In the genomic region with DNA sequence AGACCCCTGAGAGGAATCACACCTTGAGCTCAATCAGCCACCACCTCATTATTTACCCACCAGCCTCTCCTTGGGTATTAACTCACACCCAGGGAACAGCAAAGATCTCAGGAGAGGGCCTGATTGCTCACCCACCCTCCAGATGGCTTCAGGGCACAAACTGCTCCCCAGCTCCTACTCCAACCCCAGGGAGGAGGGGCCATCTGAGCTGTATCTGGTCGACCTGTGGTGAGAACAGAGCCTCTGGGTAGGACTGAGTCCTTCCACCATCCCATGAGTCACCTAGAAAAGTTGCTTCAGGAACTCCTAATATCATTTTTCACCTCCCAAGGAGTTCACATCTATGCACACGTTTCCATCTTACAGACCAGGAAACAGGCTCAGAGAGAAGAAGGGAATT, we compare ENCODE assay signal across 16 cellular contexts. TPM values are rescaled to one million over a fixed set of nuclear protein-coding genes. Genes with fewer than 3 reads are reported as not detected.
A peak's percentile ranks its signal among the peaks of the same experiment; 100 is the strongest.
DNase-seq lines count a peak whose midpoint lies in the region; ATAC-seq and TF ChIP-seq lines count a peak whose summit lies in the region.
"Had no signal": no experiment of that assay in that cellular context is flagged by ENCODE, and none has a peak within 500 bp of the region (broad histone marks: within the 10 kb centered on the region; RNA-seq: fewer than 3 reads in every experiment).

No MANE protein-coding gene starts in this region.

- 67 to 71% methylated on average over 2 of the region's 2 CpGs for WGBS in heart right ventricle, 2 donors

- H3K9ac ChIP-seq in BLaER1 treated with 17β-estradiol and CSF1 and Interleukin-3, amounts not matched to agents 10 nM and 100 nM = no peak overlapping the region

- peak overlapping the region in 9 of 11 experiments; percentile 20 to 85 (median 77); a peak in 14 of 22 replicates for H3K27ac ChIP-seq in BLaER1 treated with 17β-estradiol and CSF1 and Interleukin-3, amounts not matched to agents 10 nM and 100 nM
- H3K27ac ChIP-seq in heart right ventricle = no peak overlapping the region
- H3K27ac ChIP-seq: C4-2B, colonic mucosa, neutrophil had no signal

- intact Hi-C loops in heart right ventricle (cut with DNase I) (no loop called here), left cardiac atrium (cut with DNase I) (no loop called here)

- H3K27me3 ChIP-seq in BLaER1 treated with 17β-estradiol and CSF1 and Interleukin-3, amounts not matched to agents 10 nM and 100 nM = no peaks in the 10 kb centered on the region
- H3K27me3 ChIP-seq in heart right ventricle = peaks cover 0 to 5% (median 0%) of the 10 kb centered on the region in 7 donors
- H3K27me3 ChIP-seq: colonic mucosa, neutrophil had no signal

- no peaks in the 10 kb centered on the region for H3K36me3 ChIP-seq in BLaER1 treated with 17β-estradiol and CSF1 and Interleukin-3, amounts not matched to agents 10 nM and 100 nM
- H3K36me3 ChIP-seq in heart right ventricle = no peaks in the 10 kb centered on the region
- H3K36me3 ChIP-seq: colonic mucosa, neutrophil had no signal

- peaks cover 26 to 99% (median 72%) of the 10 kb centered on the region in 10 experiments for H3K4me1 ChIP-seq in BLaER1 treated with 17β-estradiol and CSF1 and Interleukin-3, amounts not matched to agents 10 nM and 100 nM
- H3K4me1 ChIP-seq in heart right ventricle = peaks cover 0 to 28% (median 9%) of the 10 kb centered on the region in 9 donors
- H3K4me1 ChIP-seq: colonic mucosa had no signal

- no peak for TF ChIP-seq CTCF in heart right ventricle (IDR thresholded peaks at IDR 0.05)

- ATAC-seq in heart right ventricle = no peak
- no peak for ATAC-seq in left cardiac atrium
- no peak for ATAC-seq in HG02885 (IDR thresholded peaks at IDR 0.05; ENCODE audit: poor library complexity, unreplicated experiment)
- no peak for ATAC-seq in HG02678 (IDR thresholded peaks at IDR 0.05; ENCODE audit: unreplicated experiment)
- ATAC-seq: left lobe of liver; stimulated activated effector memory CD8-positive, alpha-beta T cell treated with anti-CD3 and anti-CD28 coated beads, Interleukin-12 subunit alpha, Interleukin-12 subunit beta, amount 100 ng/mL, for 72 hours had no signal

- H4K20me1 ChIP-seq in BLaER1 treated with 17β-estradiol and CSF1 and Interleukin-3, amounts not matched to agents 10 nM and 100 nM = no peaks in the 10 kb centered on the region

- H3K4me2 ChIP-seq in BLaER1 treated with 17β-estradiol and CSF1 and Interleukin-3, amounts not matched to agents 10 nM and 100 nM = peak overlapping the region in 8 of 11 experiments; percentile 20 to 96 (median 86); a peak in 13 of 22 replicates

- no peaks in the 10 kb centered on the region for H3K9me3 ChIP-seq in BLaER1 treated with 17β-estradiol and CSF1 and Interleukin-3, amounts not matched to agents 10 nM and 100 nM (replicated peaks in 1 of 11)
- no peaks in the 10 kb centered on the region for H3K9me3 ChIP-seq in heart right ventricle
- H3K9me3 ChIP-seq: colonic mucosa, neutrophil had no signal

- DNase-seq in HPDE6-E6E7 (ENCODE audit: extremely low spot score) (peak; percentile 97), SW480 (ENCODE audit: low spot score) (peak; percentile 31), iris pigment epithelial cell (ENCODE audit: low read depth) (peak; percentile 95), heart right ventricle (no peak), left cardiac atrium (no peak)
- DNase-seq: colonic mucosa, GOT3, NCI-H1048, NCI-H510A had no signal

- H3K4me3 ChIP-seq in BLaER1 treated with 17β-estradiol and CSF1 and Interleukin-3, amounts not matched to agents 10 nM and 100 nM = no peak overlapping the region
- H3K4me3 ChIP-seq in heart right ventricle = no peak overlapping the region
- H3K4me3 ChIP-seq: colonic mucosa had no signal

RNA-seq across cellular contexts. Expression of a gene that starts 44.8 kb away (rescaled TPM):
- total RNA-seq in heart right ventricle (10 to 100 TPM in 9 of 10 donors, 1 to 10 TPM in 1; 6.8 to 43.2 (median 22.0) TPM), left cardiac atrium (10 to 100 TPM; 13.2 to 60.5 TPM)
- 10 to 100 TPM; 11.2 to 22.8 TPM for polyA plus RNA-seq in heart right ventricle

Comparison
In these comparisons a context has a peak if more than half of its experiments do, and no peak if none do; other contexts are left out.
1. H3K27ac ChIP-seq: peak in BLaER1 treated with 17β-estradiol and CSF1 and Interleukin-3, amounts not matched to agents 10 nM and 100 nM (9 of 11); none in heart right ventricle (0 of 10).
2. DNase-seq: peak in HPDE6-E6E7 (single experiment), SW480 (single experiment) and iris pigment epithelial cell (single experiment); none in heart right ventricle (0 of 2) and left cardiac atrium (single experiment).